ENCODE assay signal across 1 cellular context in genomic region chr20:54123587-54124180, GRCh38.
TF ChIP-seq lines count a peak whose summit lies in the region.

No MANE protein-coding gene starts in this region.

TF ChIP-seq in GM23338, 12 proteins besides CTCF, POLR2A, EP300 and RAD21 (continued from another document):
- TF ChIP-seq ZNF462 (CRISPR knock-in tag; IDR thresholded peaks at IDR 0.05) (peak; percentile 83), REST (IDR thresholded peaks at IDR 0.05; ENCODE audit: unreplicated experiment) (no peak), STAT1 (IDR thresholded peaks at IDR 0.05; ENCODE audit: unreplicated experiment) (no peak)
